In genomic region chr20:51305316-51306052, GRCh38 we compare ENCODE assay signal across 22 cellular contexts.
"Had no signal": no experiment of that assay in that cellular context is flagged by ENCODE, and none has a peak within 500 bp of the region (broad histone marks: within the 10 kb centered on the region; RNA-seq: fewer than 3 reads in every experiment).

No MANE protein-coding gene starts in this region.

- H3K4me1 ChIP-seq: foreskin keratinocyte, pancreas had no signal

- H3K27ac Mint-ChIP-seq: activated naive CD4-positive, alpha-beta T cell treated with anti-CD3 and anti-CD28 coated beads, Interleukin-2, amount 10 ng/mL, durations not matched to agents 7 days and 5 days; activated naive CD8-positive, alpha-beta T cell treated with anti-CD3 and anti-CD28 coated beads, Interleukin-2, amount 50 U/mL, for 24 hours; naive thymus-derived CD4-positive, alpha-beta T cell; stimulated activated memory B cell treated with anti-CD40 and anti-IgM and Interleukin-4, amounts not matched to agents 10 μg/mL and 1 μg/mL and 100 μg/mL, for 72 hours had no signal

- H3K4me1 Mint-ChIP-seq: activated naive CD4-positive, alpha-beta T cell treated with anti-CD3 and anti-CD28 coated beads, Interleukin-2, amount 10 ng/mL, durations not matched to agents 7 days and 5 days; activated naive CD8-positive, alpha-beta T cell treated with anti-CD3 and anti-CD28 coated beads, Interleukin-2, amount 50 U/mL, for 24 hours; stimulated activated memory B cell treated with anti-CD40 and anti-IgM and Interleukin-4, amounts not matched to agents 10 μg/mL and 1 μg/mL and 100 μg/mL, for 72 hours had no signal

- DNase-seq: activated CD4-positive, alpha-beta T cell treated with anti-CD3 and anti-CD28 coated beads, Interleukin-2, amount 50 U/mL, for 1 hour; activated CD8-positive, alpha-beta memory T cell treated with anti-CD3 and anti-CD28 coated beads for 24 hours; activated CD8-positive, alpha-beta memory T cell treated with anti-CD3 and anti-CD28 coated beads, Interleukin-2, amount 50 U/mL, for 48 hours; activated effector memory CD4-positive, alpha-beta T cell treated with Interleukin-2 at 50 U/mL for 16 hours; activated naive CD4-positive, alpha-beta T cell treated with anti-CD3 and anti-CD28 coated beads, Interleukin-2, amount 10 ng/mL, durations not matched to agents 7 days and 5 days; activated naive CD8-positive, alpha-beta T cell treated with anti-CD3 and anti-CD28 coated beads, Interleukin-2, amount 50 U/mL, for 24 hours; activated T-cell treated with anti-CD3 and anti-CD28 coated beads, Interleukin-2, amount 50 U/mL, for 48 hours; brain microvascular endothelial cell; central memory CD4-positive, alpha-beta T cell; foreskin keratinocyte; mesenchymal stem cell; naive thymus-derived CD4-positive, alpha-beta T cell; pancreas; stimulated activated CD4-positive, alpha-beta T cell treated with anti-CD3 and anti-CD28 coated beads, Interleukin-4, amount 100 ng/mL, for 4 hours; T-helper 1 cell; T-helper 9 cell had no signal

- H3K4me3 Mint-ChIP-seq: activated naive CD4-positive, alpha-beta T cell treated with anti-CD3 and anti-CD28 coated beads, Interleukin-2, amount 10 ng/mL, durations not matched to agents 7 days and 5 days; activated naive CD8-positive, alpha-beta T cell treated with anti-CD3 and anti-CD28 coated beads, Interleukin-2, amount 50 U/mL, for 24 hours; naive thymus-derived CD4-positive, alpha-beta T cell; stimulated activated memory B cell treated with anti-CD40 and anti-IgM and Interleukin-4, amounts not matched to agents 10 μg/mL and 1 μg/mL and 100 μg/mL, for 72 hours had no signal

- H3K27ac ChIP-seq: brain microvascular endothelial cell, foreskin keratinocyte, hepatocyte, pancreas, thoracic aorta had no signal

- FAIRE-seq: colon, pancreas had no signal

- H3K36me3 Mint-ChIP-seq: activated naive CD4-positive, alpha-beta T cell treated with anti-CD3 and anti-CD28 coated beads, Interleukin-2, amount 10 ng/mL, durations not matched to agents 7 days and 5 days; stimulated activated memory B cell treated with anti-CD40 and anti-IgM and Interleukin-4, amounts not matched to agents 10 μg/mL and 1 μg/mL and 100 μg/mL, for 72 hours had no signal

- H3K9me3 ChIP-seq: pancreas, thoracic aorta had no signal

- ATAC-seq: activated CD4-positive, CD25-positive, alpha-beta regulatory T cell treated with anti-CD3 and anti-CD28 coated beads, Interleukin-2, amount 50 U/mL, for 24 hours; activated naive CD8-positive, alpha-beta T cell treated with anti-CD3 and anti-CD28 coated beads, Interleukin-2, amount 50 U/mL, for 24 hours; naive thymus-derived CD4-positive, alpha-beta T cell; sciatic nerve; stimulated activated memory B cell treated with anti-CD40 and anti-IgM and Interleukin-4, amounts not matched to agents 10 μg/mL and 1 μg/mL and 100 μg/mL, for 72 hours had no signal

- H3K27me3 ChIP-seq: brain microvascular endothelial cell, foreskin keratinocyte, hepatocyte, pancreas had no signal

- H3K36me3 ChIP-seq: brain microvascular endothelial cell, pancreas, thoracic aorta had no signal

- H3K4me3 ChIP-seq: hepatocyte, pancreas, thoracic aorta had no signal

- H3K9me3 Mint-ChIP-seq: activated naive CD8-positive, alpha-beta T cell treated with anti-CD3 and anti-CD28 coated beads, Interleukin-2, amount 50 U/mL, for 24 hours had no signal
